In genomic region chr19:50003810-50004419, GRCh38 we compare ENCODE assay signal across 8 cellular contexts. TPM values are rescaled to one million over a fixed set of nuclear protein-coding genes. Genes with fewer than 3 reads are reported as not detected.
DNase-seq lines count a peak whose midpoint lies in the region; ATAC-seq and TF ChIP-seq lines count a peak whose summit lies in the region.

No MANE protein-coding gene starts in this region.

- no peaks in the 10 kb centered on the region for H3K79me2 ChIP-seq in fibroblast of lung (ENCODE audit: control insufficient read depth, insufficient read depth, low read length)

- TF ChIP-seq CTCF in AG09309 (IDR thresholded peaks at IDR 0.05; ENCODE audit: control insufficient read depth, insufficient read depth, low read depth, low read length, missing control alignments) (no peak), fibroblast of lung (conservative IDR thresholded peaks at IDR 0.05 in 1 of 2, IDR thresholded peaks at IDR 0.05 in 1 of 2; ENCODE audit: low read depth in 1 of 2, low read length in 2 of 2) (no peak)

- H3K27me3 ChIP-seq in fibroblast of lung (ENCODE audit: control insufficient read depth, insufficient read depth, low read length) (no peaks in the 10 kb centered on the region), skeletal muscle tissue (ENCODE audit: control insufficient read depth in 3 of 3, insufficient read depth in 3 of 3, low read length in 3 of 3) (no peaks in the 10 kb centered on the region)

- ATAC-seq in GM18519 (IDR thresholded peaks at IDR 0.05; ENCODE audit: low FRiP score, unreplicated experiment) (no peak), HG03521 (IDR thresholded peaks at IDR 0.05; ENCODE audit: unreplicated experiment) (no peak)

- DNase-seq in AG09309 (ENCODE audit: low read depth) (peak; percentile 92), HCEC 1CT (peak; percentile 97), UCSD-AML1 (lab: John Stamatoyannopoulos, UW; ENCODE audit: unreplicated experiment) (peak; percentile 78), fibroblast of lung (ENCODE audit: low read depth in 2 of 2) (peak; percentile 95 to 97), germinal center (ENCODE audit: low spot score) (no peak)

- peak overlapping the region; percentile 17 for H3K4me2 ChIP-seq in fibroblast of lung (ENCODE audit: extremely low read depth, insufficient read depth, low read length)

- no peaks in the 10 kb centered on the region for H3K9me3 ChIP-seq in fibroblast of lung (ENCODE audit: control insufficient read depth, insufficient read depth, low read depth, low read length)
- H3K9me3 ChIP-seq in skeletal muscle tissue (ENCODE audit: control insufficient read depth in 3 of 3, low read length in 3 of 3): no peaks in the 10 kb centered on the region

- H3K4me3 ChIP-seq in AG09309 (ENCODE audit: control insufficient read depth, low read depth, low read length) (no peak overlapping the region; the same call in 1 of the 2 replicates), fibroblast of lung (replicated peaks in 1 of 4; ENCODE audit: control extremely low read depth in 1 of 4, insufficient read depth in 1 of 4, low read depth in 3 of 4, low read length in 4 of 4) (peak overlapping the region in 1 of 4 experiments; percentile 6), skeletal muscle tissue (ENCODE audit: low read length in 3 of 3) (peak overlapping the region in 1 of 3 donors; percentile 35)

- H2AFZ ChIP-seq in fibroblast of lung (ENCODE audit: low read length): no peak overlapping the region

- no peaks in the 10 kb centered on the region for H4K20me1 ChIP-seq in fibroblast of lung (ENCODE audit: control insufficient read depth, extremely low read depth, insufficient read depth, low read length)

- H3K36me3 ChIP-seq in fibroblast of lung (ENCODE audit: control insufficient read depth, insufficient read depth, low read length) (peaks cover 27% of the 10 kb centered on the region), skeletal muscle tissue (ENCODE audit: control insufficient read depth in 3 of 3, insufficient read depth in 3 of 3, low read length in 3 of 3) (peaks cover 62 to 87% (median 73%) of the 10 kb centered on the region in 3 donors)

- peak overlapping the region; percentile 67 for H3K27ac ChIP-seq in fibroblast of lung (ENCODE audit: insufficient read depth, low read length)
- peak overlapping the region; percentile 93 for H3K27ac ChIP-seq in skeletal muscle tissue (ENCODE audit: low read depth, low read length)

- H3K9ac ChIP-seq in fibroblast of lung (ENCODE audit: insufficient read depth, low read length): no peak overlapping the region
- H3K9ac ChIP-seq in skeletal muscle tissue (ENCODE audit: low read depth in 1 of 3, low read length in 3 of 3): peak overlapping the region in 1 of 3 donors; percentile 50

- H3K4me1 ChIP-seq in fibroblast of lung (ENCODE audit: control insufficient read depth, extremely low read depth, insufficient read depth, low read length) (peaks cover 8% of the 10 kb centered on the region), skeletal muscle tissue (ENCODE audit: control insufficient read depth in 3 of 3, insufficient read depth in 3 of 3, low read length in 3 of 3) (peaks cover 14 to 34% (median 23%) of the 10 kb centered on the region in 3 donors)

RNA-seq across cellular contexts. Expression of gene VRK3, which starts 21.3 kb away (rescaled TPM):
- 21.3 and 26.9 TPM in 2 replicates for total RNA-seq in fibroblast of lung
- 40.6 and 40.9 TPM in 2 replicates for polyA plus RNA-seq in fibroblast of lung
- polyA plus RNA-seq in fibroblast of lung (2012): 25.9 and 29.3 TPM in 2 replicates
- polyA minus RNA-seq in fibroblast of lung (ENCODE audit: low replicate concordance): 15.3 and 38.0 TPM in 2 replicates
- total RNA-seq in skeletal muscle tissue: 8.9 TPM

RNA-seq across cellular contexts. Expression of gene ZNF473, which starts 21.9 kb away (rescaled TPM):
- total RNA-seq in fibroblast of lung (5.9 and 6.4 TPM in 2 replicates), skeletal muscle tissue (4.7 TPM)
- polyA plus RNA-seq in fibroblast of lung: 5.0 and 5.7 TPM in 2 replicates
- 3.5 and 4.4 TPM in 2 replicates for polyA plus RNA-seq in fibroblast of lung (2012)
- polyA minus RNA-seq in fibroblast of lung (ENCODE audit: low replicate concordance): 5.0 and 17.2 TPM in 2 replicates

RNA-seq across cellular contexts. Expression of gene SIGLEC11, which starts 42.9 kb away (rescaled TPM):
- total RNA-seq in fibroblast of lung (not detected in 2 replicates), skeletal muscle tissue (1.6 TPM)
- not detected in 2 replicates for polyA plus RNA-seq in fibroblast of lung
- polyA plus RNA-seq in fibroblast of lung (2012): not detected in 2 replicates
- polyA minus RNA-seq in fibroblast of lung (ENCODE audit: low replicate concordance): not detected in 2 replicates
